ENCODE assay signal across 8 cellular contexts in the genomic region with DNA sequence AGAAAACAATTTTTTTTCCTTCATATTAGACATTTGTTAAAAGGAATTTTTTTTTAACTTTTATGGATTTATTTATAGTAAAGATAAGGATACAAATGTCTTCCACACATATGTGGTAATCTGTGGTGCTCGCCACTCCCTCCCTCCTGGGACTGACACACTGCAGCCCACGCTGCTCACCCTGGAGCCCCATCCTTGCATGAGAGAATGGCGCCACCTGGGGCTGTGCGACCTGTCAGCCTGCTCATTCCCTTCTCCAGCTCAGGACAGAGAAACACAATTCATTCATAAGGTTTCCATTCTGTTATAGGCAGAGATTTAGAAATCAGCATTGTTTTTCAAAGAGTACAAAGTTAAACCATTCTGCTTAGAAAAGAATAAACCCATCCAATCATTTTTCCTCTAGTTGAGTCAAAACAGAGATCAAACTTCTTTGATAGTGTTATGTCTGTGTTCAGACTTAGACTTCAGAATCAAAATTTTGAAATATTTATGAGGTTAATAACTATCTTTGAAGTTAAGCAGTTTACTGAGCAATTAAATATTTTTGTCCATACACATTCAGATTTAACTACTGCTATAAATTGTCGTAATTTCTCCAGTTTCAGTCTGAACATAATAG. TPM values are rescaled to one million over a fixed set of nuclear protein-coding genes. Genes with fewer than 3 reads are reported as not detected.
DNase-seq lines count a peak whose midpoint lies in the region; ATAC-seq and TF ChIP-seq lines count a peak whose summit lies in the region.

No MANE protein-coding gene starts in this region.

- TSS peak; percentile 16 for BruUV-seq in Panc1 (replicated peaks; lab: Mats Ljungman, UMichigan)

- TF ChIP-seq CTCF in AG10803 (conservative IDR thresholded peaks at IDR 0.05; ENCODE audit: low read length) (peak; percentile 40), Panc1 (IDR thresholded peaks at IDR 0.05) (peak; percentile 70), chondrocyte (IDR thresholded peaks at IDR 0.05) (peak; percentile 65), type B pancreatic cell (conservative IDR thresholded peaks at IDR 0.05) (peak; percentile 60)

- intact Hi-C loops in Panc1 (cut with micrococcal nuclease; ENCODE audit: unreplicated experiment) = no loop called here

- peak overlapping the region; percentile 31 for H3K9ac ChIP-seq in GM23248

- H3K4me3 ChIP-seq in AG10803 (ENCODE audit: low read length) (no peak overlapping the region), GM23248 (peak overlapping the region; percentile 28; the same call in 1 of the 2 replicates), Panc1 (ENCODE audit: low read depth in 2 of 2, low read length in 2 of 2) (no peak overlapping the region)

- H3K27ac Mint-ChIP-seq in chondrocyte (ENCODE audit: unreplicated experiment) (peak overlapping the region; percentile 93), type B pancreatic cell (peak overlapping the region; percentile 60)

- peaks cover 28% of the 10 kb centered on the region for H3K36me3 ChIP-seq in GM23248 (ENCODE audit: low read depth)
- peaks cover 21% of the 10 kb centered on the region for H3K36me3 ChIP-seq in Panc1 (ENCODE audit: control insufficient read depth, insufficient read depth, low read length)

- H3K27me3 ChIP-seq in GM23248 (replicated peaks; ENCODE audit: insufficient read depth) (no peaks in the 10 kb centered on the region), Panc1 (ENCODE audit: control insufficient read depth, insufficient read depth, low read length) (no peaks in the 10 kb centered on the region)

- CTCF ChIA-PET in Panc1 (lab: Charles Lee) = no interaction called here

- peaks cover 55% of the 10 kb centered on the region for H3K79me2 ChIP-seq in GM23248 (ENCODE audit: insufficient read depth)

- H3K4me1 Mint-ChIP-seq in chondrocyte (ENCODE audit: low read depth) = peaks cover 35% of the 10 kb centered on the region
- peaks cover 15% of the 10 kb centered on the region for H3K4me1 Mint-ChIP-seq in type B pancreatic cell (ENCODE audit: unreplicated experiment)

- H3K4me2 ChIP-seq in GM23248 (ENCODE audit: unreplicated experiment) = peak overlapping the region; percentile 61

- H3K27me3 Mint-ChIP-seq in chondrocyte (ENCODE audit: low read depth) (no peaks in the 10 kb centered on the region), type B pancreatic cell (no peaks in the 10 kb centered on the region)

- no peak overlapping the region for H2AFZ ChIP-seq in GM23248

- H3K4me1 ChIP-seq in GM23248 (ENCODE audit: insufficient read depth) (peaks cover 29% of the 10 kb centered on the region), Panc1 (ENCODE audit: control insufficient read depth, insufficient read depth, low read length) (no peaks in the 10 kb centered on the region)

- H3K4me3 Mint-ChIP-seq in chondrocyte (ENCODE audit: unreplicated experiment) = no peak overlapping the region
- no peak overlapping the region for H3K4me3 Mint-ChIP-seq in type B pancreatic cell

- H4K20me1 ChIP-seq in GM23248 (ENCODE audit: insufficient read depth) = no peaks in the 10 kb centered on the region; the same call in 1 of the 2 replicates

- in situ Hi-C loops in GM23248 (cut with MboI) (no loop called here), Panc1 (cut with HindIII; ENCODE audit: low pct_unique_long_range_greater_than_20kb, low sequenced_read_pairs) (no loop called here)

- H3K9me3 ChIP-seq in GM23248 (ENCODE audit: low read depth) (no peaks in the 10 kb centered on the region), Panc1 (ENCODE audit: control insufficient read depth, insufficient read depth, low read depth, low read length) (no peaks in the 10 kb centered on the region)

- H3K36me3 Mint-ChIP-seq in chondrocyte (ENCODE audit: low read depth) (peaks cover 33% of the 10 kb centered on the region), type B pancreatic cell (peaks cover 48% of the 10 kb centered on the region)

- H3K27ac ChIP-seq in GM23248 = peak overlapping the region; percentile 72
- H3K27ac ChIP-seq in Panc1 (ENCODE audit: low read length) = no peak overlapping the region

- POLR2A ChIA-PET in Panc1 (lab: Charles Lee) = no interaction called here

- H3K9me3 Mint-ChIP-seq in chondrocyte (ENCODE audit: low read depth) (no peaks in the 10 kb centered on the region), type B pancreatic cell (no peaks in the 10 kb centered on the region)

- peaks cover 46% of the 10 kb centered on the region for H3F3A ChIP-seq in GM23248 (ENCODE audit: insufficient read depth)

- DNase-seq in AG10803 (ENCODE audit: low read depth) = peak; percentile 38
- DNase-seq in GM23248 = peak; percentile 86
- DNase-seq in Panc1 (ENCODE audit: low read depth, low spot score) = no peak
- DNase-seq in chondrocyte (ENCODE audit: low spot score) = no peak
- DNase-seq in medulla oblongata (ENCODE audit: extremely low spot score) = peak; percentile 63
- no peak for DNase-seq in type B pancreatic cell (ENCODE audit: extremely low spot score, unreplicated experiment)
- no peak for DNase-seq in NCI-H1694 treated with DMSO at 0.1 percent for 48 hours (lab: John Stamatoyannopoulos, UW)
- no peak for DNase-seq in CD1c-positive myeloid dendritic cell (ENCODE audit: extremely low spot score)

- peak; percentile 89 for ATAC-seq in Panc1

- no peaks in the 10 kb centered on the region for H3K9me2 ChIP-seq in GM23248 (ENCODE audit: insufficient read depth)

- WGBS in GM23248 (ENCODE audit: low coverage in 1 of 2, low lambda C conversion rate in 2 of 2, missing lambda C conversion rate in 2 of 2), 2 experiments = 53% methylated on average over 5 of the region's 5 CpGs

RNA-seq across cellular contexts. Expression of a gene that starts 42.8 kb away (rescaled TPM):
- 100 and 123 TPM in 2 replicates for total RNA-seq in GM23248 (2014; rRNA removed; shearing (Covaris generic))
- polyA plus RNA-seq in GM23248 (2016; fragmentation: Nextera tagmentation; extraction: Ambion mirVana) = 279 and 290 TPM in 2 replicates
- total RNA-seq in Panc1 (2021; ENCODE audit: unreplicated experiment) (155 TPM), chondrocyte (111 to 204 TPM (median 199 TPM) in 3 replicates), type B pancreatic cell (ENCODE audit: low replicate concordance) (164 and 201 TPM in 2 replicates)
- polyA plus RNA-seq in Panc1 (2012; ENCODE audit: insufficient read length) = 458 TPM

Comparison
In these comparisons a context has a peak if more than half of its experiments do, and no peak if none do; other contexts are left out.
1. DNase-seq: peak in AG10803 (single experiment), GM23248 (single experiment) and medulla oblongata (single experiment); none in Panc1 (single experiment), chondrocyte (single experiment), type B pancreatic cell (single experiment), NCI-H1694 treated with DMSO at 0.1 percent for 48 hours (single experiment) and CD1c-positive myeloid dendritic cell (single experiment).
2. Peak in every context shown above with its lines, with median percentiles within 50 percentile points of each other: CTCF ChIP-seq.